Comparison of ENCODE assay signal across 26 cellular contexts in the genomic region with DNA sequence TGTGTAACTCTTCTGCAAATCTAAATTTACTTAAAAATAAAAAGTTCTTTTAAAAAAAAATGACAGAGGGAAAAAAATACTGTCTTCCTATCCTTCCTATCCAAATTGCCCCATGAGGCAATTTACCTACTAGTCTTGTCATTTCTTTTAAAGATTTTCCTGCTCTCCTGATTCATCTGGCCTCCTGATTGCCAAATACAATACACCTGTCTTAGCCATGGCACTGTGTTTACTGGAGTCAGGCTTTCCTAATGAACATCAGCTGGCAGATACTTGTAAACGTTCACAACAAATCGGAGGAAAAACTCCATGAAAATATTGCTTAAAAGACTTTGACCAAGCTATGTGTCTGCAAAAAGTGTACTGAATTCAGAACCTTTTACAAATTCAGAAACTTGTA.
"Had no signal": no experiment of that assay in that cellular context is flagged by ENCODE, and none has a peak within 500 bp of the region (broad histone marks: within the 10 kb centered on the region; RNA-seq: fewer than 3 reads in every experiment).

No MANE protein-coding gene starts in this region.

- H3K27ac ChIP-seq: brain microvascular endothelial cell, cardiac muscle cell, KMS-11, SJSA1 had no signal

- H3K4me2 ChIP-seq: KMS-11 had no signal

- H3K27ac Mint-ChIP-seq: activated CD8-positive, alpha-beta T cell treated with anti-CD3 and anti-CD28 coated beads for 36 hours; activated naive CD4-positive, alpha-beta T cell treated with anti-CD3 and anti-CD28 coated beads, Interleukin-2, amount 50 U/mL, for 24 hours; activated T-cell treated with anti-CD3 and anti-CD28 coated beads, Interleukin-2, amount 50 U/mL, for 72 hours had no signal

- ATAC-seq: activated CD4-positive, CD25-positive, alpha-beta regulatory T cell treated with anti-CD3 and anti-CD28 coated beads, Interleukin-2, amount 50 U/mL, for 24 hours; activated CD8-positive, alpha-beta T cell treated with anti-CD3 and anti-CD28 coated beads for 36 hours; activated T-cell treated with anti-CD3 and anti-CD28 coated beads, Interleukin-2, amount 50 U/mL, for 72 hours; PC-3; SK-N-SH treated with all-trans-retinoic acid at 6 μM for 48 hours had no signal

- H3K9me3 ChIP-seq: SJSA1 had no signal

- H3K27me3 ChIP-seq: brain microvascular endothelial cell, cardiac muscle cell, SJSA1 had no signal

- DNase-seq: activated CD4-positive, alpha-beta T cell treated with anti-CD3 and anti-CD28 coated beads for 4 hours; activated CD8-positive, alpha-beta memory T cell treated with anti-CD3 and anti-CD28 coated beads, Interleukin-2, amount 50 U/mL, for 4 hours; activated CD8-positive, alpha-beta T cell treated with anti-CD3 and anti-CD28 coated beads for 36 hours; activated naive CD4-positive, alpha-beta T cell; activated T-cell treated with anti-CD3 and anti-CD28 coated beads, Interleukin-2, amount 50 U/mL, for 72 hours; brain microvascular endothelial cell; cerebellar nuclear complex; MV-4-11; NCI-H1092 treated with DMSO at 0.1 percent for 48 hours; NCI-H1417 treated with DMSO at 0.1 percent for 48 hours; NCI-H1694; NCI-H2029; NCI-H2107; NCI-H2171 treated with DMSO at 0.1 percent for 48 hours; NCI-H226; NCI-H526; NCI-H82; PC-3; SHP77; SW 1271 had no signal

- H3K4me1 ChIP-seq: SJSA1 had no signal

- H3K27me3 Mint-ChIP-seq: activated CD8-positive, alpha-beta T cell treated with anti-CD3 and anti-CD28 coated beads for 36 hours; activated naive CD4-positive, alpha-beta T cell treated with anti-CD3 and anti-CD28 coated beads, Interleukin-2, amount 50 U/mL, for 24 hours had no signal

- H3K9me3 Mint-ChIP-seq: activated CD8-positive, alpha-beta T cell treated with anti-CD3 and anti-CD28 coated beads for 36 hours; activated naive CD4-positive, alpha-beta T cell treated with anti-CD3 and anti-CD28 coated beads, Interleukin-2, amount 50 U/mL, for 24 hours; activated T-cell treated with anti-CD3 and anti-CD28 coated beads, Interleukin-2, amount 50 U/mL, for 72 hours had no signal

- H3K4me3 Mint-ChIP-seq: activated CD8-positive, alpha-beta T cell treated with anti-CD3 and anti-CD28 coated beads for 36 hours; activated naive CD4-positive, alpha-beta T cell treated with anti-CD3 and anti-CD28 coated beads, Interleukin-2, amount 50 U/mL, for 24 hours; activated T-cell treated with anti-CD3 and anti-CD28 coated beads, Interleukin-2, amount 50 U/mL, for 72 hours had no signal

- H3K4me3 ChIP-seq: cardiac muscle cell, SJSA1 had no signal

- H3K9ac ChIP-seq: KMS-11 had no signal
